In genomic region chr3:52811452-52812011, GRCh38 we compare ENCODE assay signal across 19 cellular contexts. TPM values are rescaled to one million over a fixed set of nuclear protein-coding genes. Genes with fewer than 3 reads are reported as not detected.
"Had no signal": no experiment of that assay in that cellular context is flagged by ENCODE, and none has a peak within 500 bp of the region (broad histone marks: within the 10 kb centered on the region; RNA-seq: fewer than 3 reads in every experiment).

No MANE protein-coding gene starts in this region.

- H3K9me3 Mint-ChIP-seq: activated T-cell treated with anti-CD3 and anti-CD28 coated beads, Interleukin-2, amount 50 U/mL, for 24 hours; activated T-helper 2 cell treated with anti-CD3 and anti-CD28 coated beads, Interferon-gamma antibody, Interleukin-2, Interleukin-4, amounts not matched to agents 10 μg/mL and 5 μg/mL and 100 μg/mL, durations not matched to agents 14 hours and 24 hours and 36 hours; stimulated activated naive CD8-positive, alpha-beta T cell treated with anti-CD3 and anti-CD28 coated beads, Interleukin-15, Interleukin-2, amounts not matched to agents 100 ng/mL and 50 ng/mL, for 24 hours; T-cell had no signal

- ATAC-seq: heart left ventricle, lower lobe of right lung, mucosa of descending colon, T-cell, upper lobe of right lung had no signal

- H3K27ac Mint-ChIP-seq: activated T-cell treated with anti-CD3 and anti-CD28 coated beads, Interleukin-2, amount 50 U/mL, for 24 hours; activated T-helper 2 cell treated with anti-CD3 and anti-CD28 coated beads, Interferon-gamma antibody, Interleukin-2, Interleukin-4, amounts not matched to agents 10 μg/mL and 5 μg/mL and 100 μg/mL, durations not matched to agents 14 hours and 24 hours and 36 hours; stimulated activated naive CD8-positive, alpha-beta T cell treated with anti-CD3 and anti-CD28 coated beads, Interleukin-15, Interleukin-2, amounts not matched to agents 100 ng/mL and 50 ng/mL, for 24 hours; T-cell had no signal

- H3K9me3 ChIP-seq: heart left ventricle, lower lobe of right lung, mucosa of descending colon, thyroid gland, upper lobe of right lung had no signal

- DNase-seq: activated CD4-positive, alpha-beta T cell treated with anti-CD3 and anti-CD28 coated beads for 1 hour; activated CD4-positive, alpha-beta T cell treated with anti-CD3 and anti-CD28 coated beads, Interleukin-2, amount 50 U/mL, for 1 hour; activated naive CD4-positive, alpha-beta T cell; activated T-cell treated with anti-CD3 and anti-CD28 coated beads, Interleukin-2, amount 50 U/mL, for 24 hours; cortex of kidney; heart left ventricle; lower lobe of right lung; mesendoderm; mucosa of descending colon; stimulated activated CD4-positive, alpha-beta T cell treated with anti-CD3 and anti-CD28 coated beads, Interleukin-4, amount 100 ng/mL, for 4 hours; T-cell; thyroid gland; upper lobe of right lung; WERI-Rb-1 had no signal

- H3K27me3 Mint-ChIP-seq: activated T-cell treated with anti-CD3 and anti-CD28 coated beads, Interleukin-2, amount 50 U/mL, for 24 hours; stimulated activated naive CD8-positive, alpha-beta T cell treated with anti-CD3 and anti-CD28 coated beads, Interleukin-15, Interleukin-2, amounts not matched to agents 100 ng/mL and 50 ng/mL, for 24 hours; T-cell had no signal

- H3K27ac ChIP-seq: epithelial cell of prostate, heart left ventricle, lower lobe of right lung, thyroid gland, upper lobe of right lung, WERI-Rb-1 had no signal

- H3K36me3 Mint-ChIP-seq: T-cell had no signal

- H3K4me3 ChIP-seq: heart left ventricle, lower lobe of right lung, mucosa of descending colon, thyroid gland, upper lobe of right lung had no signal

- H3K36me3 ChIP-seq: heart left ventricle, lower lobe of right lung, thyroid gland, upper lobe of right lung, WERI-Rb-1 had no signal

- H3K4me3 Mint-ChIP-seq: activated T-cell treated with anti-CD3 and anti-CD28 coated beads, Interleukin-2, amount 50 U/mL, for 24 hours; stimulated activated naive CD8-positive, alpha-beta T cell treated with anti-CD3 and anti-CD28 coated beads, Interleukin-15, Interleukin-2, amounts not matched to agents 100 ng/mL and 50 ng/mL, for 24 hours; T-cell had no signal

- H3K4me1 ChIP-seq: heart left ventricle, lower lobe of right lung, thyroid gland, upper lobe of right lung had no signal

- H3K27me3 ChIP-seq: heart left ventricle, thyroid gland, upper lobe of right lung had no signal

RNA-seq across cellular contexts. Expression of gene ITIH3, which starts 16.9 kb away (rescaled TPM):
- total RNA-seq: activated T-helper 2 cell treated with anti-CD3 and anti-CD28 coated beads, Interferon-gamma antibody, Interleukin-2, Interleukin-4, amounts not matched to agents 10 μg/mL and 5 μg/mL and 100 μg/mL, durations not matched to agents 14 hours and 24 hours and 36 hours had no signal
- polyA plus RNA-seq: neural cell had no signal

RNA-seq across cellular contexts. Expression of gene MUSTN1, which starts 23.3 kb away (rescaled TPM):
- polyA plus RNA-seq: neural cell had no signal

RNA-seq across cellular contexts. Expression of gene ITIH1, which starts 34.1 kb away (rescaled TPM):
- total RNA-seq: activated T-helper 2 cell treated with anti-CD3 and anti-CD28 coated beads, Interferon-gamma antibody, Interleukin-2, Interleukin-4, amounts not matched to agents 10 μg/mL and 5 μg/mL and 100 μg/mL, durations not matched to agents 14 hours and 24 hours and 36 hours; lower lobe of right lung; mucosa of descending colon; osteoblast; thyroid gland; upper lobe of right lung had no signal
- polyA plus RNA-seq: neural cell had no signal
